ENCODE assay signal across 12 cellular contexts in the genomic region with DNA sequence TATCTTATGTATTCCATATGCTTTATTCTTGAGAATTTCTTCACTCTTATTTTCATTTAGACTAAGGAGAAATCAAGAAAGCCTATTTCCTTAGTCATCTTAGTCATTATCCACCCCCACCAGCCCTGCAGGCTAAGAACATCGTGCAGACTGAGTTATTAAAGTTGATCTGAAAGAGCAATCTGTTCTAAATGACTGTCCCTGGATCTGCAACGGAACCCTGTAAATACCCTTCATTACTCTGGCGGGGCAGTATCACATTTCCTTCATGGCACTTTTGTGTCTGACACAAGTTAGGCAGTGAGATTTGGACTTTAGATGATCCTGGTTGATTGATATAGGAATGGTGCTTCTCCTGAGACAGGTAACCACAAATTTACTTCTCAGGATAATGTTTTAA. TPM values are rescaled to one million over a fixed set of nuclear protein-coding genes. Genes with fewer than 3 reads are reported as not detected.
DNase-seq lines count a peak whose midpoint lies in the region; ATAC-seq and TF ChIP-seq lines count a peak whose summit lies in the region.
"Had no signal": no experiment of that assay in that cellular context is flagged by ENCODE, and none has a peak within 500 bp of the region (broad histone marks: within the 10 kb centered on the region; RNA-seq: fewer than 3 reads in every experiment).

No MANE protein-coding gene starts in this region.

- H3K36me3 Mint-ChIP-seq in HFFc6 (ENCODE audit: low read depth) (peaks cover 42% of the 10 kb centered on the region), progenitor cell of endocrine pancreas (ENCODE audit: insufficient read depth) (no peaks in the 10 kb centered on the region)

- H3K9me3 Mint-ChIP-seq in HFFc6 (peaks cover 12% of the 10 kb centered on the region; the same call in 1 of the 2 replicates), progenitor cell of endocrine pancreas (ENCODE audit: low read depth) (no peaks in the 10 kb centered on the region)
- H3K9me3 Mint-ChIP-seq: T-helper 1 cell treated with Interleukin-12 subunit alpha and Interleukin-12 subunit beta and Interleukin-4 antibody, amounts not matched to agents 30 μg/mL and 1 μg/mL, for 36 hours had no signal

- intact Hi-C loops in head of caudate nucleus (cut with DNase I) = no loop called here

- no peak for DNase-seq in AG09309 (ENCODE audit: low read depth)
- DNase-seq in HFFc6 = peak; percentile 84
- DNase-seq in WERI-Rb-1 = peak; percentile 30
- peak in 32 of 42 donors; percentile 10 to 75 (median 43) for DNase-seq in head of caudate nucleus
- DNase-seq in 8988T = no peak
- DNase-seq in progenitor cell of endocrine pancreas (ENCODE audit: low spot score, unreplicated experiment) = no peak
- DNase-seq: aorta, esophagus squamous epithelium, Kasumi-1 had no signal

- no peak for TF ChIP-seq CTCF in AG09309 (IDR thresholded peaks at IDR 0.05; ENCODE audit: control insufficient read depth, insufficient read depth, low read depth, low read length, missing control alignments)
- TF ChIP-seq CTCF in HFFc6 (IDR thresholded peaks at IDR 0.05) = no peak
- TF ChIP-seq CTCF in WERI-Rb-1 (IDR thresholded peaks at IDR 0.05; ENCODE audit: low read depth, low read length) = no peak
- TF ChIP-seq CTCF in progenitor cell of endocrine pancreas (IDR thresholded peaks at IDR 0.05; ENCODE audit: unreplicated experiment) = no peak

- H3K27me3 ChIP-seq in WERI-Rb-1 (ENCODE audit: insufficient read depth, low read depth, severe bottlenecking) = no peaks in the 10 kb centered on the region
- H3K27me3 ChIP-seq: esophagus squamous epithelium had no signal

- no peaks in the 10 kb centered on the region for H3K27me3 Mint-ChIP-seq in HFFc6 (ENCODE audit: insufficient read depth)
- H3K27me3 Mint-ChIP-seq in progenitor cell of endocrine pancreas = no peaks in the 10 kb centered on the region

- H3K4me3 ChIP-seq in AG09309 (ENCODE audit: control insufficient read depth, low read depth, low read length) = peak overlapping the region; percentile 5
- H3K4me3 ChIP-seq in WERI-Rb-1 (ENCODE audit: low read depth, low read length) = no peak overlapping the region
- H3K4me3 ChIP-seq: esophagus squamous epithelium had no signal

- peak overlapping the region; percentile 90 for H3K27ac Mint-ChIP-seq in HFFc6
- no peak overlapping the region for H3K27ac Mint-ChIP-seq in progenitor cell of endocrine pancreas
- H3K27ac Mint-ChIP-seq: T-helper 1 cell treated with Interleukin-12 subunit alpha and Interleukin-12 subunit beta and Interleukin-4 antibody, amounts not matched to agents 30 μg/mL and 1 μg/mL, for 36 hours had no signal

- peaks cover 82% of the 10 kb centered on the region for H3K4me1 Mint-ChIP-seq in HFFc6 (ENCODE audit: low read depth)
- peaks cover 21% of the 10 kb centered on the region for H3K4me1 Mint-ChIP-seq in progenitor cell of endocrine pancreas (ENCODE audit: low read depth)

- no peaks in the 10 kb centered on the region for H3K9me3 ChIP-seq in WERI-Rb-1 (ENCODE audit: severe bottlenecking)
- H3K9me3 ChIP-seq: esophagus squamous epithelium had no signal

- no peak for ATAC-seq in HG02840 (IDR thresholded peaks at IDR 0.05; ENCODE audit: low FRiP score, unreplicated experiment)
- no peak for ATAC-seq in esophagus mucosa

- H3K36me3 ChIP-seq in WERI-Rb-1 = no peaks in the 10 kb centered on the region
- H3K36me3 ChIP-seq: esophagus squamous epithelium had no signal

- H3K4me3 Mint-ChIP-seq in HFFc6 = peak overlapping the region; percentile 87
- H3K4me3 Mint-ChIP-seq in progenitor cell of endocrine pancreas (ENCODE audit: low read depth) = no peak overlapping the region
- H3K4me3 Mint-ChIP-seq: T-helper 1 cell treated with Interleukin-12 subunit alpha and Interleukin-12 subunit beta and Interleukin-4 antibody, amounts not matched to agents 30 μg/mL and 1 μg/mL, for 36 hours had no signal

- no peak overlapping the region for H3K27ac ChIP-seq in WERI-Rb-1
- H3K27ac ChIP-seq: esophagus squamous epithelium had no signal

RNA-seq across cellular contexts. Expression of a gene that starts 3.5 kb away (rescaled TPM):
- 10 to 100 TPM; 70.3 to 89.1 (median 80.1) TPM for total RNA-seq in HFFc6 (2021; fragmentation: NEBNext Ultra II Directional; extraction: Animal tissue kit (Norgen Biotek cat#: 25700))
- 0.08 TPM for total RNA-seq in esophagus mucosa
- total RNA-seq in progenitor cell of endocrine pancreas = 0.05 and 0.22 TPM in 2 replicates
- total RNA-seq: esophagus squamous epithelium had no signal

RNA-seq across cellular contexts. Expression of a gene that starts 30.7 kb away (rescaled TPM):
- 100 to 1,000 TPM; 220 to 297 (median 279) TPM for total RNA-seq in HFFc6 (2021; fragmentation: NEBNext Ultra II Directional; extraction: Animal tissue kit (Norgen Biotek cat#: 25700))
- total RNA-seq in esophagus mucosa (33.3 TPM), progenitor cell of endocrine pancreas (62.1 and 63.8 TPM in 2 replicates)

Comparison
In these comparisons a context has a peak if more than half of its experiments do, and no peak if none do; other contexts are left out.
1. DNase-seq: peak in HFFc6 (single experiment), WERI-Rb-1 (single experiment) and head of caudate nucleus (32 of 42); none in AG09309 (single experiment), 8988T (single experiment) and progenitor cell of endocrine pancreas (single experiment).
2. RNA of a gene that starts 3.5 kb away (total RNA-seq): 70.3 to 89.1 TPM in HFFc6; 0.08 TPM in esophagus mucosa (single experiment) and 0.05 to 0.22 TPM in progenitor cell of endocrine pancreas; every median in the first group is over 10 times any median in the second.